Comparison of ENCODE assay signal across 18 cellular contexts in genomic region chr1:184359909-184360308, GRCh38.
"Had no signal": no experiment of that assay in that cellular context is flagged by ENCODE, and none has a peak within 500 bp of the region (broad histone marks: within the 10 kb centered on the region; RNA-seq: fewer than 3 reads in every experiment).

No MANE protein-coding gene starts in this region.

- ATAC-seq: gastroesophageal sphincter, left colon, lower lobe of right lung, right cardiac atrium had no signal

- H3K4me3 ChIP-seq: gastroesophageal sphincter, lower lobe of right lung, prostate gland, suprapubic skin had no signal

- H3K36me3 ChIP-seq: gastroesophageal sphincter, lower lobe of right lung, prostate gland, suprapubic skin had no signal

- H3K9me3 ChIP-seq: gastroesophageal sphincter, lower lobe of right lung, prostate gland, suprapubic skin had no signal

- H3K27me3 ChIP-seq: gastroesophageal sphincter, suprapubic skin had no signal

- H3K27ac ChIP-seq: epithelial cell of prostate, gastroesophageal sphincter, lower lobe of right lung, prostate gland, suprapubic skin had no signal

- H3K4me1 ChIP-seq: gastroesophageal sphincter, lower lobe of right lung had no signal

- DNase-seq: activated CD4-positive, alpha-beta T cell treated with anti-CD3 and anti-CD28 coated beads, Interleukin-2, amount 10 ng/mL, durations not matched to agents 7 days and 5 days; activated CD8-positive, alpha-beta memory T cell treated with anti-CD3 and anti-CD28 coated beads, Interleukin-2, amount 50 U/mL, for 48 hours; activated naive CD4-positive, alpha-beta T cell; activated naive CD8-positive, alpha-beta T cell treated with anti-CD3 and anti-CD28 coated beads, Interleukin-2, amount 10 ng/mL, durations not matched to agents 7 days and 5 days; cortex of kidney; effector memory CD4-positive, alpha-beta T cell; left colon; lower lobe of right lung; nephron progenitor cell; right cardiac atrium; small intestine; stimulated activated CD4-positive, alpha-beta T cell treated with anti-CD3 and anti-CD28 coated beads, Interleukin-4, amount 100 ng/mL, for 4 hours; stimulated activated CD8-positive, alpha-beta memory T cell treated with anti-CD3 and anti-CD28 coated beads, Interleukin-4, amount 100 ng/mL, for 48 hours; trophoblast cell had no signal
